8 cellular contexts compared by ENCODE assay signal in genomic region chr4:68342139-68342538, GRCh38. TPM values are rescaled to one million over a fixed set of nuclear protein-coding genes. Genes with fewer than 3 reads are reported as not detected.
DNase-seq lines count a peak whose midpoint lies in the region; FAIRE-seq and TF ChIP-seq lines count a peak whose summit lies in the region.

No MANE protein-coding gene starts in this region.

- peak overlapping the region; percentile 18 for H3K4me2 ChIP-seq in osteoblast (ENCODE audit: insufficient read depth, low read length)

- H3K4me1 ChIP-seq in osteoblast (ENCODE audit: insufficient read depth, low read length), result peaks cover 22% of the 10 kb centered on the region

- no peak for FAIRE-seq in RCC 7860 (lab: Jason Lieb, UNC)

- H3K79me2 ChIP-seq in osteoblast (ENCODE audit: insufficient read depth, low read length), result peaks cover 99% of the 10 kb centered on the region

- TF ChIP-seq CTCF in fibroblast of mammary gland (conservative IDR thresholded peaks at IDR 0.05; ENCODE audit: control insufficient read depth, insufficient read depth, low read depth, low read length) (no peak), osteoblast (IDR thresholded peaks at IDR 0.05; ENCODE audit: extremely low read depth, low read depth, low read length) (no peak)

- H2AFZ ChIP-seq in osteoblast (ENCODE audit: low read length), result no peak overlapping the region

- peak; percentile 20 for DNase-seq in NCI-H146 (lab: John Stamatoyannopoulos, UW)
- no peak for DNase-seq in NCI-H146 treated with DMSO at 0.1 percent for 48 hours (lab: John Stamatoyannopoulos, UW; ENCODE audit: unreplicated experiment)
- DNase-seq in RCC 7860 (ENCODE audit: low spot score), result peak; percentile 64
- peak; percentile 82 for DNase-seq in fibroblast of mammary gland (ENCODE audit: low read depth)
- DNase-seq in osteoblast (ENCODE audit: insufficient read length, low spot score, missing footprints), result no peak
- no peak for DNase-seq in NCI-H2107 (lab: John Stamatoyannopoulos, UW)
- no peak for DNase-seq in MG63
- DNase-seq in ecto neural progenitor cell (ENCODE audit: low spot score), result no peak

- peaks cover 74% of the 10 kb centered on the region for H4K20me1 ChIP-seq in osteoblast (ENCODE audit: insufficient read depth, low read length)

- H3K27me3 ChIP-seq in osteoblast (ENCODE audit: insufficient read depth, low read length), result no peaks in the 10 kb centered on the region
- H3K27me3 ChIP-seq in MG63, result no peaks in the 10 kb centered on the region

- peak overlapping the region; percentile 35 for H3K27ac ChIP-seq in osteoblast (ENCODE audit: low read depth, low read length)

- H3K36me3 ChIP-seq in osteoblast (ENCODE audit: insufficient read depth, low read length) (peaks cover 7% of the 10 kb centered on the region), MG63 (peaks cover 3% of the 10 kb centered on the region)

- no peak overlapping the region for H3K4me3 ChIP-seq in fibroblast of mammary gland (ENCODE audit: control insufficient read depth, low read depth, low read length)
- H3K4me3 ChIP-seq in osteoblast (ENCODE audit: insufficient read depth, low read length), result no peak overlapping the region
- no peak overlapping the region for H3K4me3 ChIP-seq in MG63

- H3K9me3 ChIP-seq in osteoblast (ENCODE audit: low read depth, low read length) (no peaks in the 10 kb centered on the region), MG63 (no peaks in the 10 kb centered on the region)

RNA-seq across cellular contexts. Expression of gene YTHDC1, which starts 7.8 kb away (rescaled TPM):
- 40.2 and 41.0 TPM in 2 replicates for total RNA-seq in osteoblast
- total RNA-seq in MG63 (2014; rRNA removed; shearing (Covaris generic); ENCODE audit: low replicate concordance), result 9.4 and 10.0 TPM in 2 replicates

Comparison
In these comparisons a context has a peak if more than half of its experiments do, and no peak if none do; other contexts are left out.
1. DNase-seq: peak in NCI-H146 (single experiment), RCC 7860 (single experiment) and fibroblast of mammary gland (single experiment); none in NCI-H146 treated with DMSO at 0.1 percent for 48 hours (single experiment), osteoblast (single experiment), NCI-H2107 (single experiment), MG63 (single experiment) and ecto neural progenitor cell (single experiment).